ENCODE assay signal across 25 cellular contexts in the genomic region with DNA sequence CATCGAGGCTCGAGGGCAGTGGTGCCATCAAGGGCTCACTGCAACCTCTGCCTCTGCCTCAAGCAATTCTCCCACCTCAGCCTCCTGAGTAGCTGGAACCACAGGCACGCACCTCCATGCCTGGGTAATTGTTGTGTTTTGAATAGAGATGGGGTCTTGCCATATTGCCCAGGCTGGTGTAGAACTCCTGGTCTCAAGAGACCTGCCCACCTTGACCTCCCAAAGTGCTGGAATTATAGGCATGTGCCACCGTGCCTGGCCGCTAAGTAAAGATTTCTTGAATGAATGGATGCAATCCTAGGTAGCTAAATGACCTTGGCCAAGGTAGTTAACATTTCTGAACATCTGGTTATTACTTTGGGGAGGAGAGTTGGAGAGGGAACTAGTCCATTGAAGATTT. TPM values are rescaled to one million over a fixed set of nuclear protein-coding genes. Genes with fewer than 3 reads are reported as not detected.
DNase-seq lines count a peak whose midpoint lies in the region; ATAC-seq and TF ChIP-seq lines count a peak whose summit lies in the region.
"Had no signal": no experiment of that assay in that cellular context is flagged by ENCODE, and none has a peak within 500 bp of the region (broad histone marks: within the 10 kb centered on the region; RNA-seq: fewer than 3 reads in every experiment).

No MANE protein-coding gene starts in this region.

- H4K20me1 ChIP-seq in DND-41 (ENCODE audit: insufficient read depth, low read length), result peaks cover 92% of the 10 kb centered on the region

- no peak overlapping the region for H2AFZ ChIP-seq in DND-41 (ENCODE audit: low read depth, low read length)

- H3K27me3 ChIP-seq in DND-41 (ENCODE audit: insufficient read depth, low read length, poor library complexity), result no peaks in the 10 kb centered on the region
- H3K27me3 ChIP-seq: BE2C, SJSA1 had no signal

- no peak overlapping the region for H3K27ac ChIP-seq in DND-41 (ENCODE audit: low read length)
- H3K27ac ChIP-seq: KMS-11, SJSA1 had no signal

- H3K4me1 Mint-ChIP-seq in activated T-cell treated with anti-CD3 and anti-CD28 coated beads, Interleukin-2, amount 50 U/mL, for 24 hours (ENCODE audit: low read depth), result peaks cover 83% of the 10 kb centered on the region
- peaks cover 82% of the 10 kb centered on the region for H3K4me1 Mint-ChIP-seq in activated T-cell treated with anti-CD3 and anti-CD28 coated beads, Interleukin-2, amount 50 U/mL, for 4 hours (ENCODE audit: low read depth)
- H3K4me1 Mint-ChIP-seq in WTC11 (peaks cover 64% of the 10 kb centered on the region), nephron progenitor cell (peaks cover 35% of the 10 kb centered on the region)

- peaks cover 35% of the 10 kb centered on the region for H3K36me3 ChIP-seq in DND-41 (ENCODE audit: insufficient read depth, low read length)
- H3K36me3 ChIP-seq: BE2C had no signal

- H3K4me3 Mint-ChIP-seq in activated T-cell treated with anti-CD3 and anti-CD28 coated beads, Interleukin-2, amount 50 U/mL, for 24 hours, result no peak overlapping the region
- H3K4me3 Mint-ChIP-seq in activated T-cell treated with anti-CD3 and anti-CD28 coated beads, Interleukin-2, amount 50 U/mL, for 4 hours, result no peak overlapping the region
- H3K4me3 Mint-ChIP-seq in WTC11 (no peak overlapping the region), nephron progenitor cell (no peak overlapping the region)
- H3K4me3 Mint-ChIP-seq: CD14-positive monocyte had no signal

- peaks cover 35% of the 10 kb centered on the region for H3K4me1 ChIP-seq in DND-41 (ENCODE audit: insufficient read depth, low read length)
- H3K4me1 ChIP-seq: BE2C had no signal

- POLR2A ChIA-PET in WTC11 (lab: Charles Lee), result no interaction called here

- no peaks in the 10 kb centered on the region for H3K27me3 Mint-ChIP-seq in activated T-cell treated with anti-CD3 and anti-CD28 coated beads, Interleukin-2, amount 50 U/mL, for 24 hours
- no peaks in the 10 kb centered on the region for H3K27me3 Mint-ChIP-seq in activated T-cell treated with anti-CD3 and anti-CD28 coated beads, Interleukin-2, amount 50 U/mL, for 4 hours (ENCODE audit: low read depth)
- H3K27me3 Mint-ChIP-seq in WTC11 (ENCODE audit: low read depth) (no peaks in the 10 kb centered on the region), nephron progenitor cell (ENCODE audit: low read depth, poor library complexity) (no peaks in the 10 kb centered on the region)

- peaks cover 78% of the 10 kb centered on the region for H3K36me3 Mint-ChIP-seq in activated T-cell treated with anti-CD3 and anti-CD28 coated beads, Interleukin-2, amount 50 U/mL, for 24 hours (ENCODE audit: low read depth)
- peaks cover 17% of the 10 kb centered on the region for H3K36me3 Mint-ChIP-seq in activated T-cell treated with anti-CD3 and anti-CD28 coated beads, Interleukin-2, amount 50 U/mL, for 4 hours (ENCODE audit: insufficient read depth)
- H3K36me3 Mint-ChIP-seq in WTC11, result peaks cover 6% of the 10 kb centered on the region; the same call in 1 of the 2 replicates
- peaks cover 56% of the 10 kb centered on the region for H3K36me3 Mint-ChIP-seq in nephron progenitor cell (ENCODE audit: low read depth)

- no peaks in the 10 kb centered on the region for H3K9me3 Mint-ChIP-seq in activated T-cell treated with anti-CD3 and anti-CD28 coated beads, Interleukin-2, amount 50 U/mL, for 24 hours
- no peaks in the 10 kb centered on the region for H3K9me3 Mint-ChIP-seq in activated T-cell treated with anti-CD3 and anti-CD28 coated beads, Interleukin-2, amount 50 U/mL, for 4 hours
- no peaks in the 10 kb centered on the region for H3K9me3 Mint-ChIP-seq in WTC11
- H3K9me3 Mint-ChIP-seq in nephron progenitor cell, result no peaks in the 10 kb centered on the region

- no peak overlapping the region for H3K4me3 ChIP-seq in DND-41 (ENCODE audit: low read depth in 1 of 2, low read length in 2 of 2)
- H3K4me3 ChIP-seq: SJSA1 had no signal

- H3K4me2 ChIP-seq in DND-41 (ENCODE audit: insufficient read depth, low read length), result peak overlapping the region; percentile 36; the same call in 1 of the 2 replicates
- H3K4me2 ChIP-seq: KMS-11 had no signal

- no peak overlapping the region for H3K9ac ChIP-seq in DND-41 (ENCODE audit: low read depth, low read length)
- H3K9ac ChIP-seq: KMS-11 had no signal

- no peaks in the 10 kb centered on the region for H3K9me3 ChIP-seq in DND-41 (ENCODE audit: insufficient read depth, low read length, severe bottlenecking)
- H3K9me3 ChIP-seq: BE2C, SJSA1 had no signal

- H3K79me2 ChIP-seq in DND-41 (ENCODE audit: insufficient read depth, low read length), result peaks cover 100% of the 10 kb centered on the region

- CTCF ChIA-PET in WTC11 (lab: Charles Lee), result no interaction called here

- TF ChIP-seq CTCF in DND-41 (IDR thresholded peaks at IDR 0.05; ENCODE audit: borderline replicate concordance, extremely low read depth, low read length, poor library complexity, severe bottlenecking) (no peak), WTC11 (IDR thresholded peaks at IDR 0.05) (no peak), nephron progenitor cell (IDR thresholded peaks at IDR 0.05) (no peak)

- no peak for DNase-seq in activated T-cell treated with anti-CD3 and anti-CD28 coated beads, Interleukin-2, amount 50 U/mL, for 24 hours
- no peak for DNase-seq in activated T-cell treated with anti-CD3 and anti-CD28 coated beads, Interleukin-2, amount 50 U/mL, for 4 hours
- no peak for DNase-seq in DND-41
- no peak for DNase-seq in WTC11 (ENCODE audit: low spot score)
- no peak for DNase-seq in nephron progenitor cell
- no peak for DNase-seq in dermis blood vessel endothelial cell
- DNase-seq: 8988T, ACHN, BE2C, IMR-90, NCI-H1048, NCI-H1417, NCI-H1694, NCI-H2081 treated with DMSO at 0.1 percent for 48 hours, NCI-H2171, NCI-H226, NCI-H510A, NCI-H69, Right ventricle myocardium superior, RPMI8226 had no signal

- H3K27ac Mint-ChIP-seq in activated T-cell treated with anti-CD3 and anti-CD28 coated beads, Interleukin-2, amount 50 U/mL, for 24 hours, result peak overlapping the region; percentile 34
- H3K27ac Mint-ChIP-seq in WTC11 (peak overlapping the region; percentile 4; the same call in 1 of the 2 replicates), nephron progenitor cell (peak overlapping the region; percentile 52)

- no peak for ATAC-seq in activated T-cell treated with anti-CD3 and anti-CD28 coated beads, Interleukin-2, amount 50 U/mL, for 4 hours
- ATAC-seq in DND-41 (ENCODE audit: insufficient read depth, low read depth) (no peak), WTC11 (no peak), HG02588 (IDR thresholded peaks at IDR 0.05; ENCODE audit: unreplicated experiment) (no peak), GM18907 (IDR thresholded peaks at IDR 0.05; ENCODE audit: unreplicated experiment) (no peak)

TF ChIP-seq in WTC11, 78 proteins besides CTCF, POLR2A, EP300 and RAD21:
- TF ChIP-seq ZNF416 (CRISPR knock-in tag; IDR thresholded peaks at IDR 0.05), result no peak
- peak; percentile 82 for TF ChIP-seq ZNF121 (CRISPR knock-in tag; IDR thresholded peaks at IDR 0.05)

RNA-seq across cellular contexts. Expression of gene SCAF8, which starts 7.4 kb away (rescaled TPM):
- 10 to 100 TPM; 39.1 to 43.4 (median 43.1) TPM for total RNA-seq in activated T-cell treated with anti-CD3 and anti-CD28 coated beads, Interleukin-2, amount 50 U/mL, for 4 hours
- total RNA-seq in WTC11 (2021) (40.7 to 46.8 TPM (median 46.3 TPM) in 3 replicates), dermis blood vessel endothelial cell (25.4 and 34.8 TPM in 2 replicates)
